1 cellular context compared by ENCODE assay signal in the genomic region with DNA sequence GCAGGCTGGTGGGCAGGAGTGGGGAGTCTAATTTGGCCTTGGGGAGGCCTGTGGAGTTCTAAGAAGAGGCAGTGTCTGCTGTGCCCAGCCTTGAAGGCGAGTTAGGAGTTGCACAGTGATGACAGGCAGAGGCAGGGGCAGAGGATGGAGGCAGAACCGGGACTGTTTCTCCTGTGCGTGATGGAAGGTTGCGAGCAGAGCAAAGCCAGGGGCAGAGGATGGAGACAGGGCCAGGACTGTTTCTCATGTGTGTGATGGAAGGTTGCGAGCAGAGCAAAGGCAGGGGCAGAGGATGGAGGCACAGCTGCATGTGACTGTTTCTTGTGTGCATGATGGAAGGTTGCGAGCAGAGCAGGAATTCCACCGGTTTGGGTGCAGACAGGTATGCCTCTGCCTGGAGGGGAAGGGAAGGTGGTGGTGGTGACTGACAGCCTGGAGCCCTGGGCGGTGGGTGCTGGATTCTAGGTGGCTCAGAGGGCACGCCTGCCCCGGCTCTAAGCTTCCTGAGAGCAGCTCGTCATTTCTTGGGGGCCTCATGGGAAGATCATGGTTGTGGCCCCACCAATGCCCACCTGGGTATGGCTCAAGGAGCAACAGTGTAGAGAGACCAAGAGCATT.
TF ChIP-seq lines count a peak whose summit lies in the region.

No MANE protein-coding gene starts in this region.

TF ChIP-seq in IMR-90, 13 proteins besides CTCF, POLR2A, EP300 and RAD21:
- TF ChIP-seq RFX5 (IDR thresholded peaks at IDR 0.05; ENCODE audit: low read depth, low read length) (no peak), BHLHE40 (IDR thresholded peaks at IDR 0.05; ENCODE audit: low read depth, low read length) (no peak), NFE2L2 (IDR thresholded peaks at IDR 0.05; ENCODE audit: low read depth, low read length) (no peak), FOS (IDR thresholded peaks at IDR 0.05; ENCODE audit: low read depth, low read length) (no peak)
- TF ChIP-seq, protein P1, sequence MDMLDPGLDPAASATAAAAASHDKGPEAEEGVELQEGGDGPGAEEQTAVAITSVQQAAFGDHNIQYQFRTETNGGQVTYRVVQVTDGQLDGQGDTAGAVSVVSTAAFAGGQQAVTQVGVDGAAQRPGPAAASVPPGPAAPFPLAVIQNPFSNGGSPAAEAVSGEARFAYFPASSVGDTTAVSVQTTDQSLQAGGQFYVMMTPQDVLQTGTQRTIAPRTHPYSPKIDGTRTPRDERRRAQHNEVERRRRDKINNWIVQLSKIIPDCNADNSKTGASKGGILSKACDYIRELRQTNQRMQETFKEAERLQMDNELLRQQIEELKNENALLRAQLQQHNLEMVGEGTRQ (IDR thresholded peaks at IDR 0.05; ENCODE audit: low read depth, low read length): no peak
